8 cellular contexts compared by ENCODE assay signal in genomic region chr14:35365130-35366047, GRCh38. TPM values are rescaled to one million over a fixed set of nuclear protein-coding genes. Genes with fewer than 3 reads are reported as not detected.
DNase-seq lines count a peak whose midpoint lies in the region.

No MANE protein-coding gene starts in this region.

- H2AFZ ChIP-seq in neuron (ENCODE audit: low read depth, low read length): peak overlapping the region; percentile 28

- no peaks in the 10 kb centered on the region for H3K9me3 ChIP-seq in KOPT-K1 (ENCODE audit: insufficient read depth, low read length, poor library complexity, severe bottlenecking)
- no peaks in the 10 kb centered on the region for H3K9me3 ChIP-seq in neuron (ENCODE audit: low read length)

- no peaks in the 10 kb centered on the region for H3K36me3 ChIP-seq in KOPT-K1 (ENCODE audit: insufficient read depth, low read length)
- no peaks in the 10 kb centered on the region for H3K36me3 ChIP-seq in neuron (ENCODE audit: insufficient read depth, low read length)

- no peaks in the 10 kb centered on the region for H3K27me3 ChIP-seq in neuron (ENCODE audit: insufficient read depth, low read length)

- peak; percentile 91 for DNase-seq in EH (ENCODE audit: low read depth)
- DNase-seq in activated CD8-positive, alpha-beta memory T cell treated with anti-CD3 and anti-CD28 coated beads for 1 hour (ENCODE audit: extremely low read depth in 1 of 2, low read depth in 1 of 2): peak; percentile 16 to 35
- DNase-seq in epithelial cell of prostate (ENCODE audit: low read depth, low spot score): peak; percentile 69
- no peak for DNase-seq in NCI-H1105 treated with DMSO at 0.1 percent for 48 hours (lab: John Stamatoyannopoulos, UW)
- no peak for DNase-seq in effector CD4-positive, alpha-beta T cell

- peaks cover 31% of the 10 kb centered on the region for H3K4me1 ChIP-seq in neuron (ENCODE audit: insufficient read depth, low read length)

- no peak overlapping the region for H3K4me3 ChIP-seq in neuron (ENCODE audit: low read length)

- H3K27ac ChIP-seq in KOPT-K1 (ENCODE audit: low read depth, low read length, poor library complexity, severe bottlenecking) (peak overlapping the region; percentile 97), epithelial cell of prostate (peak overlapping the region; percentile 72), temporal lobe (ENCODE audit: low read depth, low read length) (peak overlapping the region; percentile 54)

RNA-seq across cellular contexts. Expression of gene NFKBIA, which starts 39.2 kb away (rescaled TPM):
- total RNA-seq in temporal lobe: 22.4 TPM

Comparison
In these comparisons a context has a peak if more than half of its experiments do, and no peak if none do; other contexts are left out.
1. DNase-seq: peak in EH (single experiment), activated CD8-positive, alpha-beta memory T cell treated with anti-CD3 and anti-CD28 coated beads for 1 hour (2 of 2) and epithelial cell of prostate (single experiment); none in NCI-H1105 treated with DMSO at 0.1 percent for 48 hours (single experiment) and effector CD4-positive, alpha-beta T cell (single experiment).
2. Peak in every context shown above with its lines, with median percentiles within 50 percentile points of each other: H3K27ac ChIP-seq.